ENCODE assay signal across 11 cellular contexts in genomic region chr16:57998484-57998883, GRCh38. TPM values are rescaled to one million over a fixed set of nuclear protein-coding genes. Genes with fewer than 3 reads are reported as not detected.
DNase-seq lines count a peak whose midpoint lies in the region; ATAC-seq, FAIRE-seq and TF ChIP-seq lines count a peak whose summit lies in the region.
"Had no signal": no experiment of that assay in that cellular context is flagged by ENCODE, and none has a peak within 500 bp of the region (broad histone marks: within the 10 kb centered on the region; RNA-seq: fewer than 3 reads in every experiment).

No MANE protein-coding gene starts in this region.

- H3K4me3 ChIP-seq in DND-41 (ENCODE audit: low read depth in 1 of 2, low read length in 2 of 2) (no peak overlapping the region), bronchial epithelial cell (ENCODE audit: low read depth, low read length) (no peak overlapping the region), skeletal muscle satellite cell (ENCODE audit: low read length) (no peak overlapping the region)

- peak overlapping the region; percentile 100; the same call in 1 of the 2 replicates for H3K4me2 ChIP-seq in DND-41 (ENCODE audit: insufficient read depth, low read length)
- peak overlapping the region; percentile 87 for H3K4me2 ChIP-seq in skeletal muscle satellite cell (ENCODE audit: low read length)

- TF ChIP-seq CTCF in DND-41 (IDR thresholded peaks at IDR 0.05; ENCODE audit: borderline replicate concordance, extremely low read depth, low read length, poor library complexity, severe bottlenecking) (no peak), bronchial epithelial cell (IDR thresholded peaks at IDR 0.05; ENCODE audit: insufficient read depth, low read length, severe bottlenecking) (no peak)

- H3K27me3 ChIP-seq in DND-41 (ENCODE audit: insufficient read depth, low read length, poor library complexity) = no peaks in the 10 kb centered on the region
- H3K27me3 ChIP-seq in bronchial epithelial cell (ENCODE audit: control insufficient read depth, insufficient read depth, low read length) = no peaks in the 10 kb centered on the region
- H3K27me3 ChIP-seq in skeletal muscle satellite cell (ENCODE audit: control insufficient read depth, insufficient read depth, low read length) = no peaks in the 10 kb centered on the region

- FAIRE-seq in bronchial epithelial cell (lab: Jason Lieb, UNC) = no peak

- H3K27ac ChIP-seq in DND-41 (ENCODE audit: low read length) = no peak overlapping the region

- no peak overlapping the region for H2AFZ ChIP-seq in DND-41 (ENCODE audit: low read depth, low read length)

- peaks cover 31% of the 10 kb centered on the region for H4K20me1 ChIP-seq in DND-41 (ENCODE audit: insufficient read depth, low read length)

- no peak for ATAC-seq in DND-41 (ENCODE audit: insufficient read depth, low read depth)
- peak; percentile 2 to 25 (median 16) for ATAC-seq in T-cell (replicated peaks in 1 of 4)
- no peak for ATAC-seq in HG03432 (IDR thresholded peaks at IDR 0.05; ENCODE audit: unreplicated experiment)
- ATAC-seq: GM12878 had no signal

- H3K4me1 ChIP-seq in DND-41 (ENCODE audit: insufficient read depth, low read length) (peaks cover 36% of the 10 kb centered on the region), skeletal muscle satellite cell (ENCODE audit: control insufficient read depth, insufficient read depth, low read length) (peaks cover 31% of the 10 kb centered on the region)

- no peaks in the 10 kb centered on the region for H3K9me3 Mint-ChIP-seq in T-cell
- H3K9me3 Mint-ChIP-seq: activated B cell treated with CpG ODN at 0.5 μM for 24 hours had no signal

- H3K36me3 ChIP-seq in DND-41 (ENCODE audit: insufficient read depth, low read length) (peaks cover 57% of the 10 kb centered on the region), bronchial epithelial cell (ENCODE audit: control insufficient read depth, insufficient read depth, low read length) (peaks cover 26% of the 10 kb centered on the region), skeletal muscle satellite cell (ENCODE audit: insufficient read depth, low read length) (peaks cover 46% of the 10 kb centered on the region)

- peaks cover 45 to 73% (median 66%) of the 10 kb centered on the region in 3 donors for H3K4me1 Mint-ChIP-seq in T-cell

- DNase-seq in DND-41 = peak; percentile 49
- peak in 33 of 34 experiments; percentile 15 to 68 (median 37) for DNase-seq in T-cell
- DNase-seq in bronchial epithelial cell (ENCODE audit: low read depth) = peak; percentile 78
- DNase-seq in NCI-H1105 treated with DMSO at 0.1 percent for 48 hours (lab: John Stamatoyannopoulos, UW) = no peak
- DNase-seq in HT-29 (ENCODE audit: low spot score) = no peak
- DNase-seq in NCI-H526 treated with DMSO at 0.1 percent for 48 hours (lab: John Stamatoyannopoulos, UW) = no peak
- DNase-seq: activated B cell treated with CpG ODN at 0.5 μM for 24 hours had no signal

- peaks cover 20% of the 10 kb centered on the region for H3K36me3 Mint-ChIP-seq in T-cell

- no peaks in the 10 kb centered on the region for H3K9me3 ChIP-seq in DND-41 (ENCODE audit: insufficient read depth, low read length, severe bottlenecking)
- H3K9me3 ChIP-seq in skeletal muscle satellite cell (replicated peaks; ENCODE audit: low read length) = no peaks in the 10 kb centered on the region

- POLR2A ChIA-PET in T-cell (lab: Charles Lee) = no interaction called here

- H3K9ac ChIP-seq in DND-41 (ENCODE audit: low read depth, low read length) (no peak overlapping the region; the same call in 1 of the 2 replicates), skeletal muscle satellite cell (ENCODE audit: low read depth, low read length) (no peak overlapping the region)

- peak overlapping the region; percentile 91 to 92 for H3K27ac Mint-ChIP-seq in T-cell

- peaks cover 22% of the 10 kb centered on the region for H3K79me2 ChIP-seq in DND-41 (ENCODE audit: insufficient read depth, low read length)

- CTCF ChIA-PET in T-cell (lab: Charles Lee) = interaction anchor here (0.6 to 2.0 kb wide), 7 partner anchors 26 to 436 kb away, joined by 3 to 6 read pairs (median 4); partner anchors contain the start of gene CFAP20 (in 1 of the 2)

- peak overlapping the region; percentile 76 to 83 (median 79) for H3K4me3 Mint-ChIP-seq in T-cell

- no peaks in the 10 kb centered on the region for H3K27me3 Mint-ChIP-seq in T-cell
- H3K27me3 Mint-ChIP-seq: activated B cell treated with CpG ODN at 0.5 μM for 24 hours had no signal

RNA-seq across cellular contexts. Expression of gene ZNF319, which starts 2.0 kb away (rescaled TPM):
- total RNA-seq in T-cell (10 to 100 TPM; 14.9 to 25.4 (median 20.4) TPM), bronchial epithelial cell (2.4 and 3.8 TPM in 2 replicates)
- total RNA-seq in skeletal muscle satellite cell (2012; rRNA removed) = 2.8 and 5.2 TPM in 2 replicates
- total RNA-seq in HT-29 (2014; rRNA removed; shearing (Covaris generic)) = 1.5 and 2.0 TPM in 2 replicates

RNA-seq across cellular contexts. Expression of gene USB1, which starts 2.7 kb away (rescaled TPM):
- total RNA-seq in T-cell = 10 to 100 TPM; 31.7 to 44.2 (median 41.3) TPM
- total RNA-seq in bronchial epithelial cell = 25.5 and 29.5 TPM in 2 replicates
- total RNA-seq in skeletal muscle satellite cell (2012; rRNA removed) = 31.7 and 37.0 TPM in 2 replicates
- 18.8 and 24.4 TPM in 2 replicates for total RNA-seq in HT-29 (2014; rRNA removed; shearing (Covaris generic))

RNA-seq across cellular contexts. Expression of gene MMP15, which starts 27.1 kb away (rescaled TPM):
- total RNA-seq in T-cell = 1 to 10 TPM in 2 of 5 donors, under 1 TPM in 3; 0.30 to 1.3 (median 0.85) TPM
- total RNA-seq in bronchial epithelial cell = 7.9 and 8.4 TPM in 2 replicates
- total RNA-seq in skeletal muscle satellite cell (2012; rRNA removed) = 3.3 and 4.3 TPM in 2 replicates
- total RNA-seq in HT-29 (2014; rRNA removed; shearing (Covaris generic)) = 75.9 and 94.1 TPM in 2 replicates

RNA-seq across cellular contexts. Expression of gene CNGB1, which starts 27.6 kb away (rescaled TPM):
- total RNA-seq in T-cell (not detected), bronchial epithelial cell (under 0.01 and 0.26 TPM in 2 replicates)
- not detected in 2 replicates for total RNA-seq in skeletal muscle satellite cell (2012; rRNA removed)
- total RNA-seq in HT-29 (2014; rRNA removed; shearing (Covaris generic)) = not detected in 2 replicates
- total RNA-seq: activated B cell treated with CpG ODN at 0.5 μM for 24 hours, GM12878, lung microvascular endothelial cell had no signal

Comparison
In these comparisons a context has a peak if more than half of its experiments do, and no peak if none do; other contexts are left out.
1. ATAC-seq: peak in T-cell (4 of 4); none in DND-41 (single experiment) and HG03432 (single experiment).
2. DNase-seq: peak in DND-41 (single experiment), T-cell (33 of 34) and bronchial epithelial cell (single experiment); none in NCI-H1105 treated with DMSO at 0.1 percent for 48 hours (single experiment), HT-29 (single experiment) and NCI-H526 treated with DMSO at 0.1 percent for 48 hours (single experiment).